Comparison of ENCODE assay signal across 9 cellular contexts in the genomic region with DNA sequence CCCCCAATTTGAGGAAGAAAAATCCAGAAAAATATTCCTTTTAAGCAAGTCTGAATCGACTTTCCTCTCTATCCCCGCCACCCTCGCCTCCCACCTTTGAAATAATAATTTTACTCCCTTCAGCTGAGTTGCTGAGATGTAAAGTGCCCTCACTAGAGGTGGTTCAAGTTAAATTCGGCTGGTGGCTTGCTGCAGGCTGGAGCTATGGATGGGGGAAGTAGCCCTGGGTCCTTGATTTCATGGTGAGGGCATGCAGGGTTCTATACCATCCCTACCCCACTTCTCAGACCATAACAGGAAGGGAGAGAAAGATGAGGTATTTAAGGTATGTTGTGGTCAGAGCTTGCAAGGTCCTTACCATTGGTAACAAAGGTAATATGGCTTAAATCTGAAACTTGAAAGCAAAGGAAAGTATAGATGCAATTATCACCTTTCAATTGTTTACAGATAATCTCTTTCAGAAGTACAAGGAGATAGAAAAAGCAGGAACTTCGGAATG.
DNase-seq lines count a peak whose midpoint lies in the region; ATAC-seq and TF ChIP-seq lines count a peak whose summit lies in the region.
"Had no signal": no experiment of that assay in that cellular context is flagged by ENCODE, and none has a peak within 500 bp of the region (broad histone marks: within the 10 kb centered on the region; RNA-seq: fewer than 3 reads in every experiment).

No MANE protein-coding gene starts in this region.

- H3K4me1 ChIP-seq in GM23248 (ENCODE audit: insufficient read depth) (peaks cover 66% of the 10 kb centered on the region), skeletal muscle tissue (ENCODE audit: control insufficient read depth in 3 of 3, insufficient read depth in 3 of 3, low read length in 3 of 3) (peaks cover 14 to 21% (median 19%) of the 10 kb centered on the region in 3 donors), thyroid gland (peaks cover 10 to 13% of the 10 kb centered on the region in 2 donors)

- peak overlapping the region; percentile 84 for H3K4me3 ChIP-seq in GM23248
- H3K4me3 ChIP-seq in skeletal muscle tissue (ENCODE audit: low read length in 3 of 3): peak overlapping the region in 1 of 3 donors; percentile 35
- H3K4me3 ChIP-seq in thyroid gland (replicated peaks in 1 of 3): no peak overlapping the region

- intact Hi-C loops in thyroid gland (cut with DNase I): no loop called here

- H3K27me3 ChIP-seq in GM23248 (replicated peaks; ENCODE audit: insufficient read depth) (no peaks in the 10 kb centered on the region), skeletal muscle tissue (ENCODE audit: control insufficient read depth in 3 of 3, insufficient read depth in 3 of 3, low read length in 3 of 3) (no peaks in the 10 kb centered on the region), thyroid gland (no peaks in the 10 kb centered on the region)

- peaks cover 68% of the 10 kb centered on the region for H3F3A ChIP-seq in GM23248 (ENCODE audit: insufficient read depth)

- TF ChIP-seq CTCF in thyroid gland (IDR thresholded peaks at IDR 0.05): no peak

- peak overlapping the region; percentile 93 for H3K4me2 ChIP-seq in GM23248 (ENCODE audit: unreplicated experiment)

- H3K9me3 ChIP-seq in GM23248 (ENCODE audit: low read depth) (no peaks in the 10 kb centered on the region), skeletal muscle tissue (ENCODE audit: control insufficient read depth in 3 of 3, low read length in 3 of 3) (no peaks in the 10 kb centered on the region), thyroid gland (no peaks in the 10 kb centered on the region)

- no peak for ATAC-seq in GM21515 (IDR thresholded peaks at IDR 0.05; ENCODE audit: unreplicated experiment)

- no peaks in the 10 kb centered on the region for H4K20me1 ChIP-seq in GM23248 (ENCODE audit: insufficient read depth)

- H3K36me3 ChIP-seq in GM23248 (ENCODE audit: low read depth): no peaks in the 10 kb centered on the region
- H3K36me3 ChIP-seq in skeletal muscle tissue (ENCODE audit: control insufficient read depth in 3 of 3, insufficient read depth in 3 of 3, low read length in 3 of 3): no peaks in the 10 kb centered on the region
- H3K36me3 ChIP-seq in thyroid gland: no peaks in the 10 kb centered on the region

- H3K9ac ChIP-seq in GM23248: peak overlapping the region; percentile 89
- peak overlapping the region in 2 of 3 donors; percentile 28 to 72 for H3K9ac ChIP-seq in skeletal muscle tissue (ENCODE audit: low read depth in 1 of 3, low read length in 3 of 3)

- H3K27ac ChIP-seq in GM23248 (peak overlapping the region; percentile 93), epithelial cell of prostate (peak overlapping the region; percentile 100), skeletal muscle tissue (ENCODE audit: low read depth, low read length) (peak overlapping the region; percentile 78), thyroid gland (peak overlapping the region in 1 of 3 donors; percentile 54)

- peak; percentile 35 for DNase-seq in GM23248
- peak; percentile 41 for DNase-seq in RPMI8226
- no peak for DNase-seq in epithelial cell of prostate (ENCODE audit: low read depth, low spot score)
- DNase-seq in thyroid gland: no peak
- no peak for DNase-seq in CD1c-positive myeloid dendritic cell (ENCODE audit: extremely low spot score)
- DNase-seq in NAMALWA (ENCODE audit: low spot score): no peak
- DNase-seq: naive B cell had no signal

- no peak for TF ChIP-seq POLR2A in thyroid gland (IDR thresholded peaks at IDR 0.05)

- peak overlapping the region; percentile 37 for H2AFZ ChIP-seq in GM23248

- 24 to 36% methylated on average over 5 of the region's 5 CpGs for WGBS in GM23248 (ENCODE audit: low coverage in 1 of 2, low lambda C conversion rate in 2 of 2, missing lambda C conversion rate in 2 of 2), 2 experiments
- 61 to 69% methylated on average over 5 of the region's 5 CpGs for WGBS in thyroid gland, 2 donors

- H3K79me2 ChIP-seq in GM23248 (ENCODE audit: insufficient read depth): peaks cover 22% of the 10 kb centered on the region

- H3K9me2 ChIP-seq in GM23248 (ENCODE audit: insufficient read depth): no peaks in the 10 kb centered on the region

- in situ Hi-C loops in GM23248 (cut with MboI): no loop called here

Comparison
In these comparisons a context has a peak if more than half of its experiments do, and no peak if none do; other contexts are left out.
1. DNase-seq: peak in GM23248 (single experiment) and RPMI8226 (single experiment); none in epithelial cell of prostate (single experiment), thyroid gland (0 of 2), CD1c-positive myeloid dendritic cell (single experiment) and NAMALWA (single experiment).